9 cellular contexts compared by ENCODE assay signal in genomic region chr9:76810377-76810957, GRCh38. TPM values are rescaled to one million over a fixed set of nuclear protein-coding genes. Genes with fewer than 3 reads are reported as not detected.
A peak's percentile ranks its signal among the peaks of the same experiment; 100 is the strongest.
DNase-seq lines count a peak whose midpoint lies in the region; ATAC-seq and TF ChIP-seq lines count a peak whose summit lies in the region.
"Had no signal": no experiment of that assay in that cellular context is flagged by ENCODE, and none has a peak within 500 bp of the region (broad histone marks: within the 10 kb centered on the region; RNA-seq: fewer than 3 reads in every experiment).

No MANE protein-coding gene starts in this region.

- POLR2A ChIA-PET in MCF 10A (lab: Yijun Ruan, JAX), result interaction anchor here (0.6 to 4.1 kb wide), 7 partner anchors 9 to 496 kb away, joined by 3 to 20 read pairs (median 3); no protein-coding TSS in a partner anchor

- no peak overlapping the region for H3K4me3 ChIP-seq in testis

- no peak for TF ChIP-seq POLR2A in testis (IDR thresholded peaks at IDR 0.05)

- no TSS peak for BruUV-seq in MCF 10A (replicated peaks; lab: Mats Ljungman, UMichigan)

- H3K36me3 ChIP-seq in testis (ENCODE audit: low read depth, missing control alignments), result no peaks in the 10 kb centered on the region

- WGBS in testis, 2 donors, result 31 to 52% methylated on average over 2 of the region's 2 CpGs

- DNase-seq in COR-L47 (lab: John Stamatoyannopoulos, UW) (peak; percentile 66), NCI-H748 (lab: John Stamatoyannopoulos, UW; ENCODE audit: unreplicated experiment) (peak; percentile 71), MCF 10A (ENCODE audit: unreplicated experiment) (peak; percentile 72), islet precursor cell (peak; percentile 72), testis (peak; percentile 61)
- DNase-seq in activated CD4-positive, CD25-positive, alpha-beta regulatory T cell treated with anti-CD3 and anti-CD28 coated beads, Interleukin-2, amount 50 U/mL, for 72 hours, result no peak
- DNase-seq: activated B cell treated with CpG ODN at 0.5 μM for 24 hours had no signal

- ATAC-seq in GM18520 (IDR thresholded peaks at IDR 0.05; ENCODE audit: unreplicated experiment) (peak; percentile 49), HG03280 (IDR thresholded peaks at IDR 0.05; ENCODE audit: unreplicated experiment) (peak; percentile 82)

- no peaks in the 10 kb centered on the region for H3K9me3 ChIP-seq in testis

- CTCF ChIA-PET in MCF 10A (lab: Yijun Ruan, JAX), result interaction anchor here (0.6 to 6.9 kb wide), 28 partner anchors 8 to 426 kb away, joined by 3 to 121 read pairs (median 4); no protein-coding TSS in a partner anchor

- H3K4me3 Mint-ChIP-seq in MCF 10A (ENCODE audit: unreplicated experiment), result no peak overlapping the region
- H3K4me3 Mint-ChIP-seq: activated B cell treated with CpG ODN at 0.5 μM for 24 hours had no signal

- TF ChIP-seq CTCF in MCF 10A (IDR thresholded peaks at IDR 0.05; ENCODE audit: unreplicated experiment), result peak; percentile 81
- peak; percentile 70 to 87 (median 71) for TF ChIP-seq CTCF in testis (IDR thresholded peaks at IDR 0.05)

- H3K9me3 Mint-ChIP-seq in MCF 10A (ENCODE audit: unreplicated experiment), result no peaks in the 10 kb centered on the region
- H3K9me3 Mint-ChIP-seq: activated B cell treated with CpG ODN at 0.5 μM for 24 hours had no signal

- H3K4me1 ChIP-seq in testis, result no peaks in the 10 kb centered on the region

- no peak overlapping the region for H3K27ac ChIP-seq in testis

- H3K27me3 ChIP-seq in testis, result no peaks in the 10 kb centered on the region

- H3K27me3 Mint-ChIP-seq in MCF 10A (ENCODE audit: insufficient read depth, unreplicated experiment), result peaks cover 14% of the 10 kb centered on the region

- no peak overlapping the region for H3K27ac Mint-ChIP-seq in MCF 10A (ENCODE audit: low read depth, unreplicated experiment)
- H3K27ac Mint-ChIP-seq: activated B cell treated with CpG ODN at 0.5 μM for 24 hours had no signal

- intact Hi-C loops in MCF 10A (cut with micrococcal nuclease) (loop anchor here (1.0 kb wide), 3 partner anchors 177 to 352 kb away; no protein-coding TSS in a partner anchor), testis (cut with DNase I; ENCODE audit: low total_unique reads) (loop anchor here (10.0 kb wide), 1 partner anchor 174 kb away; no protein-coding TSS in a partner anchor)

- no peaks in the 10 kb centered on the region for H3K36me3 Mint-ChIP-seq in MCF 10A (ENCODE audit: insufficient read depth, unreplicated experiment)

- H3K4me1 Mint-ChIP-seq in MCF 10A (ENCODE audit: insufficient read depth, unreplicated experiment), result no peaks in the 10 kb centered on the region
- H3K4me1 Mint-ChIP-seq: activated B cell treated with CpG ODN at 0.5 μM for 24 hours had no signal

RNA-seq across cellular contexts. Expression of gene PCA3, which starts 46.2 kb away (rescaled TPM):
- not detected in 2 replicates for total RNA-seq in MCF 10A (2022)
- total RNA-seq in testis, result under 1 TPM; 0.37 to 0.39 TPM
- not detected for polyA plus RNA-seq in testis (ENCODE audit: insufficient read depth, low read depth, low replicate concordance)
- total RNA-seq: activated B cell treated with CpG ODN at 0.5 μM for 24 hours had no signal
